In the genomic region with DNA sequence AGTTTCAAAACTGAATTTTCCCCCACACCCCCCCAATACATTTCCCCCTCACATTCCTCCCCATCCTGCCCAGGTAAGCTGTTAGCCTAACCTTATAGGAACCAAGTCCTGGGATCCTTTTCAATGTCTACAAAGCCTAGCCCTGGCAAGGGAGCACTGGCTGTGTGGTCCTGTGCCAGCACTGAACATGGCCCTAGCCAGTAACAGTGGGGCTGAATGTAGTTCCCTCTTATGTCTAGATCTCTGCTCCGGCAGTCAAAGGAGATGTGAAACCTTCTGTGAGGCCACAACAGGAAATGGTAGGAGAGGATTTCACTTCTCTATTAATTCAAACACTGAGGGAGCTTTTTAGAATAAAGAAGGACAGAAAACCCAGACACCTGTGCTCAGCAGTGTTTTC, we compare ENCODE assay signal across 2 cellular contexts.
TF ChIP-seq lines count a peak whose summit lies in the region.

No MANE protein-coding gene starts in this region.

TF ChIP-seq in liver, 16 proteins besides CTCF, POLR2A, EP300 and RAD21:
- no peak for TF ChIP-seq RXRA (IDR thresholded peaks at IDR 0.05)
- no peak for TF ChIP-seq EGR1 (IDR thresholded peaks at IDR 0.05; ENCODE audit: low read depth in 2 of 2)
- peak; percentile 15 for TF ChIP-seq YY1 (IDR thresholded peaks at IDR 0.05)
- TF ChIP-seq FOXA1 (IDR thresholded peaks at IDR 0.05), result no peak

TF ChIP-seq in HepG2, 621 proteins besides CTCF, POLR2A, EP300 and RAD21:
- no peak for TF ChIP-seq SRSF4 (IDR thresholded peaks at IDR 0.05; ENCODE audit: low read depth, low read length, poor library complexity, severe bottlenecking)
- TF ChIP-seq, protein P1, sequence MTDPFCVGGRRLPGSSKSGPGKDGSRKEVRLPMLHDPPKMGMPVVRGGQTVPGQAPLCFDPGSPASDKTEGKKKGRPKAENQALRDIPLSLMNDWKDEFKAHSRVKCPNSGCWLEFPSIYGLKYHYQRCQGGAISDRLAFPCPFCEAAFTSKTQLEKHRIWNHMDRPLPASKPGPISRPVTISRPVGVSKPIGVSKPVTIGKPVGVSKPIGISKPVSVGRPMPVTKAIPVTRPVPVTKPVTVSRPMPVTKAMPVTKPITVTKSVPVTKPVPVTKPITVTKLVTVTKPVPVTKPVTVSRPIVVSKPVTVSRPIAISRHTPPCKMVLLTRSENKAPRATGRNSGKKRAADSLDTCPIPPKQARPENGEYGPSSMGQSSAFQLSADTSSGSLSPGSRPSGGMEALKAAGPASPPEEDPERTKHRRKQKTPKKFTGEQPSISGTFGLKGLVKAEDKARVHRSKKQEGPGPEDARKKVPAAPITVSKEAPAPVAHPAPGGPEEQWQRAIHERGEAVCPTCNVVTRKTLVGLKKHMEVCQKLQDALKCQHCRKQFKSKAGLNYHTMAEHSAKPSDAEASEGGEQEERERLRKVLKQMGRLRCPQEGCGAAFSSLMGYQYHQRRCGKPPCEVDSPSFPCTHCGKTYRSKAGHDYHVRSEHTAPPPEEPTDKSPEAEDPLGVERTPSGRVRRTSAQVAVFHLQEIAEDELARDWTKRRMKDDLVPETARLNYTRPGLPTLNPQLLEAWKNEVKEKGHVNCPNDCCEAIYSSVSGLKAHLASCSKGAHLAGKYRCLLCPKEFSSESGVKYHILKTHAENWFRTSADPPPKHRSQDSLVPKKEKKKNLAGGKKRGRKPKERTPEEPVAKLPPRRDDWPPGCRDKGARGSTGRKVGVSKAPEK (CRISPR knock-in tag; IDR thresholded peaks at IDR 0.05; ENCODE audit: borderline replicate concordance), result no peak
- TF ChIP-seq ZNF570 (CRISPR knock-in tag; IDR thresholded peaks at IDR 0.05; ENCODE audit: borderline replicate concordance), result no peak
- TF ChIP-seq TBX3 (IDR thresholded peaks at IDR 0.05; ENCODE audit: borderline replicate concordance), result no peak
- no peak for TF ChIP-seq ZMAT3 (CRISPR knock-in tag; conservative IDR thresholded peaks at IDR 0.05)
- TF ChIP-seq, protein P2, sequence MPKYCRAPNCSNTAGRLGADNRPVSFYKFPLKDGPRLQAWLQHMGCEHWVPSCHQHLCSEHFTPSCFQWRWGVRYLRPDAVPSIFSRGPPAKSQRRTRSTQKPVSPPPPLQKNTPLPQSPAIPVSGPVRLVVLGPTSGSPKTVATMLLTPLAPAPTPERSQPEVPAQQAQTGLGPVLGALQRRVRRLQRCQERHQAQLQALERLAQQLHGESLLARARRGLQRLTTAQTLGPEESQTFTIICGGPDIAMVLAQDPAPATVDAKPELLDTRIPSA (CRISPR knock-in tag; IDR thresholded peaks at IDR 0.05; ENCODE audit: borderline replicate concordance), result no peak
